12 cellular contexts compared by ENCODE assay signal in the genomic region with DNA sequence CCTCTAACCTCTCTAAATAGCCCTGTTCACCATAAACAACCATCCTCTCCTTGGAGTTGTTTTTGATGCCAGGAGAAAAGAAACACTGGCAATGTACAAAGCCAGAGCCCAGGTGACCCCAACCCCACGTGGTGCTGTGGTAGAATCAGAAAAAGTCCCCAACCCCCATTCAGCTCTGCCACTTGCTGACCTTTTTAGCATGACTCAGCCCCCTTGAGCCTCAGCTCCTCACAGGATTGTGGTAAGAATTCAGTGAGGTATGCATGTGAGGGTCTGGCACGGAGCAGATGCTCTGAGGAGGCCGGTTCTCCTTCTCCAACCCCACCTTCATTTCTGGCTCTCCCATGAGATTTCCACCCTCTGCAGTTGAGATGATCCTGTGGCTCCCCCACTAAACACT. TPM values are rescaled to one million over a fixed set of nuclear protein-coding genes. Genes with fewer than 3 reads are reported as not detected.
DNase-seq lines count a peak whose midpoint lies in the region; ATAC-seq lines count a peak whose summit lies in the region.
"Had no signal": no experiment of that assay in that cellular context is flagged by ENCODE, and none has a peak within 500 bp of the region (broad histone marks: within the 10 kb centered on the region; RNA-seq: fewer than 3 reads in every experiment).

No MANE protein-coding gene starts in this region.

- peak overlapping the region; percentile 25 to 90 for H3K18ac ChIP-seq in mesenchymal stem cell (ENCODE audit: low read depth in 1 of 2, low read length in 2 of 2)
- no peak overlapping the region for H3K18ac ChIP-seq in trophoblast cell (ENCODE audit: low read length)

- H3K4ac ChIP-seq in mesenchymal stem cell (ENCODE audit: low read depth in 1 of 2, low read length in 2 of 2): peak overlapping the region in 1 of 2 experiments; percentile 29
- no peak overlapping the region for H3K4ac ChIP-seq in trophoblast cell (ENCODE audit: low read depth, low read length)

- H2BK120ac ChIP-seq in mesenchymal stem cell (ENCODE audit: low read depth, low read length): no peak overlapping the region
- H2BK120ac ChIP-seq in trophoblast cell (ENCODE audit: insufficient read depth, low read length, poor library complexity): no peak overlapping the region

- H3K27me3 ChIP-seq in mesenchymal stem cell (ENCODE audit: control insufficient read depth in 1 of 2, insufficient read depth in 1 of 2, low read length in 2 of 2): no peaks in the 10 kb centered on the region
- no peaks in the 10 kb centered on the region for H3K27me3 ChIP-seq in trophoblast cell (ENCODE audit: insufficient read depth, low read length)
- H3K27me3 ChIP-seq: right lobe of liver had no signal

- H2BK15ac ChIP-seq in mesenchymal stem cell (ENCODE audit: low read depth, poor library complexity, severe bottlenecking): no peak overlapping the region

- H3K4me1 ChIP-seq in mesenchymal stem cell (ENCODE audit: control insufficient read depth, insufficient read depth, low read depth, low read length): peaks cover 14% of the 10 kb centered on the region
- peaks cover 4 to 7% of the 10 kb centered on the region in 2 experiments for H3K4me1 ChIP-seq in trophoblast cell (ENCODE audit: control insufficient read depth in 1 of 2, insufficient read depth in 2 of 2, low read length in 2 of 2)

- H4K8ac ChIP-seq in mesenchymal stem cell (ENCODE audit: low read length) (peak overlapping the region; percentile 22), trophoblast cell (ENCODE audit: low read depth, low read length) (no peak overlapping the region)

- H3K4me3 ChIP-seq in mesenchymal stem cell (ENCODE audit: insufficient read depth in 1 of 2, low read depth in 1 of 2, low read length in 2 of 2) (no peak overlapping the region), trophoblast cell (ENCODE audit: low read depth, low read length) (no peak overlapping the region)
- H3K4me3 ChIP-seq: coronary artery, right lobe of liver had no signal

- ATAC-seq in HG02678 (IDR thresholded peaks at IDR 0.05; ENCODE audit: unreplicated experiment) (no peak), HG02885 (IDR thresholded peaks at IDR 0.05; ENCODE audit: poor library complexity, unreplicated experiment) (no peak)
- ATAC-seq: activated T-cell treated with anti-CD3 and anti-CD28 coated beads, Interleukin-2, amount 50 U/mL, for 72 hours; right lobe of liver had no signal

- H3K79me2 ChIP-seq in trophoblast cell (ENCODE audit: control insufficient read depth, insufficient read depth, low read length, poor library complexity): no peaks in the 10 kb centered on the region

- no peaks in the 10 kb centered on the region for H3K36me3 ChIP-seq in mesenchymal stem cell (ENCODE audit: control insufficient read depth in 1 of 2, insufficient read depth in 2 of 2, low read depth in 1 of 2, low read length in 2 of 2)
- no peaks in the 10 kb centered on the region for H3K36me3 ChIP-seq in trophoblast cell (ENCODE audit: control insufficient read depth in 1 of 2, insufficient read depth in 2 of 2, low read length in 2 of 2)
- H3K36me3 ChIP-seq: right lobe of liver had no signal

- no peak overlapping the region for H3K14ac ChIP-seq in mesenchymal stem cell (ENCODE audit: low read length in 2 of 2)
- H3K14ac ChIP-seq in trophoblast cell (ENCODE audit: low read length): no peak overlapping the region

- 0% methylated on average over 1 of the region's 3 CpGs for WGBS in mesenchymal stem cell
- no CpG with 5 or more reads among the region's 3 CpGs for WGBS in trophoblast cell (ENCODE audit: extremely low coverage, insufficient coverage, insufficient read length)

- H4K91ac ChIP-seq in mesenchymal stem cell (ENCODE audit: low read length) (no peak overlapping the region), trophoblast cell (ENCODE audit: low read depth, low read length) (no peak overlapping the region)

- H3K9me3 ChIP-seq in mesenchymal stem cell (ENCODE audit: control insufficient read depth, low read length): no peaks in the 10 kb centered on the region
- no peaks in the 10 kb centered on the region for H3K9me3 ChIP-seq in trophoblast cell (ENCODE audit: insufficient read depth, low read depth, low read length)
- H3K9me3 ChIP-seq: right lobe of liver had no signal

- H2AK5ac ChIP-seq in mesenchymal stem cell (ENCODE audit: low read length, severe bottlenecking): no peak overlapping the region
- H2AK5ac ChIP-seq in trophoblast cell (ENCODE audit: low read length): no peak overlapping the region

- H3K27ac ChIP-seq in mesenchymal stem cell (ENCODE audit: low read length, poor library complexity, severe bottlenecking) (peak overlapping the region; percentile 43), trophoblast cell (ENCODE audit: low read depth, low read length) (no peak overlapping the region)
- H3K27ac ChIP-seq: coronary artery, right lobe of liver had no signal

- H4K12ac ChIP-seq in trophoblast cell (ENCODE audit: low read depth, low read length): no peak overlapping the region

- H3K4me2 ChIP-seq in mesenchymal stem cell (ENCODE audit: low read length, poor library complexity, severe bottlenecking) (no peak overlapping the region), trophoblast cell (ENCODE audit: low read length) (no peak overlapping the region)

- H2BK12ac ChIP-seq in mesenchymal stem cell (ENCODE audit: low read length in 2 of 2) (peak overlapping the region in 1 of 2 experiments; percentile 98), trophoblast cell (ENCODE audit: low read length) (no peak overlapping the region)

- no peak overlapping the region for H3K23ac ChIP-seq in mesenchymal stem cell (ENCODE audit: low read length in 2 of 2)
- no peak overlapping the region for H3K23ac ChIP-seq in trophoblast cell (ENCODE audit: low read length)

- no peak overlapping the region for H2BK5ac ChIP-seq in mesenchymal stem cell (ENCODE audit: low read depth, low read length, poor library complexity, severe bottlenecking)
- no peak overlapping the region for H2BK5ac ChIP-seq in trophoblast cell (ENCODE audit: low read depth, low read length, poor library complexity)

- H3K79me1 ChIP-seq in mesenchymal stem cell (replicated peaks; ENCODE audit: low read length, poor library complexity, severe bottlenecking) (no peaks in the 10 kb centered on the region), trophoblast cell (ENCODE audit: low read length) (no peaks in the 10 kb centered on the region)

- no peak overlapping the region for H3K9ac ChIP-seq in mesenchymal stem cell (ENCODE audit: low read length)
- no peak overlapping the region for H3K9ac ChIP-seq in trophoblast cell (ENCODE audit: low read length)

- DNase-seq in AG08395 (ENCODE audit: low spot score) (peak; percentile 78), HK-2 (ENCODE audit: unreplicated experiment) (peak; percentile 74), astrocyte of the hippocampus (ENCODE audit: low read depth, low spot score) (peak; percentile 93), mesenchymal stem cell (peak; percentile 86), NCI-H2029 treated with DMSO at 0.1 percent for 48 hours (lab: John Stamatoyannopoulos, UW) (no peak), trophoblast cell (no peak)
- DNase-seq: activated T-cell treated with anti-CD3 and anti-CD28 coated beads, Interleukin-2, amount 50 U/mL, for 72 hours; NCI-H1930; right lobe of liver had no signal

- H2AFZ ChIP-seq in mesenchymal stem cell (ENCODE audit: low read depth, low read length) (no peak overlapping the region), trophoblast cell (ENCODE audit: insufficient read depth, low read length, poor library complexity) (no peak overlapping the region)

RNA-seq across cellular contexts. Expression of a gene that starts 11.1 kb away (rescaled TPM):
- polyA plus RNA-seq in mesenchymal stem cell (2013, experiment 1 of 2): 2.1 TPM
- polyA plus RNA-seq in mesenchymal stem cell (2013, experiment 2 of 2): 2.4 TPM
- polyA plus RNA-seq in trophoblast cell (2013): not detected in 2 replicates

RNA-seq across cellular contexts. Expression of a gene that starts 22.0 kb away (rescaled TPM):
- 0.58 TPM for polyA plus RNA-seq in mesenchymal stem cell (2013, experiment 1 of 2)
- 0.75 TPM for polyA plus RNA-seq in mesenchymal stem cell (2013, experiment 2 of 2)
- not detected in 2 replicates for polyA plus RNA-seq in trophoblast cell (2013)

RNA-seq across cellular contexts. Expression of a gene that starts 31.8 kb away (rescaled TPM):
- under 0.01 TPM for polyA plus RNA-seq in mesenchymal stem cell (2013, experiment 1 of 2)
- not detected for polyA plus RNA-seq in mesenchymal stem cell (2013, experiment 2 of 2)
- polyA plus RNA-seq in trophoblast cell (2013): not detected in 2 replicates

Comparison
In these comparisons a context has a peak if more than half of its experiments do, and no peak if none do; other contexts are left out.
1. DNase-seq: peak in AG08395 (single experiment), HK-2 (single experiment), astrocyte of the hippocampus (single experiment) and mesenchymal stem cell (single experiment); none in NCI-H2029 treated with DMSO at 0.1 percent for 48 hours (single experiment) and trophoblast cell (0 of 2).